In genomic region chr3:66428733-66429132, GRCh38 we compare ENCODE assay signal across 9 cellular contexts.
A peak's percentile ranks its signal among the peaks of the same experiment; 100 is the strongest.
DNase-seq lines count a peak whose midpoint lies in the region; ATAC-seq and TF ChIP-seq lines count a peak whose summit lies in the region.
"Had no signal": no experiment of that assay in that cellular context is flagged by ENCODE, and none has a peak within 500 bp of the region (broad histone marks: within the 10 kb centered on the region; RNA-seq: fewer than 3 reads in every experiment).

No MANE protein-coding gene starts in this region.

- H3K4me2 ChIP-seq in BLaER1 (peak overlapping the region; percentile 94), OCI-LY7 (ENCODE audit: low read length) (no peak overlapping the region)

- CTCF ChIA-PET in MCF 10A (lab: Yijun Ruan, JAX) (interaction anchor here (0.5 to 2.2 kb wide), 10 partner anchors 14 to 393 kb away, joined by 3 to 15 read pairs (median 4); no protein-coding TSS in a partner anchor), OCI-LY7 (lab: Charles Lee; ENCODE audit: unreplicated experiment) (no interaction called here)

- H3K4me3 ChIP-seq in BLaER1 (no peak overlapping the region), upper lobe of left lung (no peak overlapping the region), OCI-LY7 (ENCODE audit: low read depth, low read length, poor library complexity, severe bottlenecking) (no peak overlapping the region)
- H3K4me3 ChIP-seq in effector memory CD4-positive, alpha-beta T cell (ENCODE audit: insufficient read depth, low read depth, low read length, poor library complexity, severe bottlenecking): no peak overlapping the region

- ATAC-seq in left colon: peak; percentile 60
- ATAC-seq in upper lobe of left lung (ENCODE audit: low FRiP score in 2 of 2): peak; percentile 47 to 79
- ATAC-seq in activated naive CD8-positive, alpha-beta T cell treated with anti-CD3 and anti-CD28 coated beads, Interleukin-2, amount 50 U/mL, for 24 hours: no peak

- no peak for TF ChIP-seq POLR2A in upper lobe of left lung (IDR thresholded peaks at IDR 0.05)

- H3K27me3 ChIP-seq in BLaER1: no peaks in the 10 kb centered on the region
- H3K27me3 ChIP-seq in upper lobe of left lung: no peaks in the 10 kb centered on the region
- H3K27me3 ChIP-seq in effector memory CD4-positive, alpha-beta T cell (replicated peaks; ENCODE audit: control insufficient read depth, insufficient read depth, low read length, poor library complexity, severe bottlenecking): no peaks in the 10 kb centered on the region

- H4K20me1 ChIP-seq in BLaER1 (peaks cover 84% of the 10 kb centered on the region), OCI-LY7 (ENCODE audit: insufficient read depth, low read length) (peaks cover 6% of the 10 kb centered on the region; the same call in 1 of the 2 replicates)

- H3K36me3 ChIP-seq in BLaER1: peaks cover 81% of the 10 kb centered on the region
- H3K36me3 ChIP-seq in upper lobe of left lung: peaks cover 0 to 3% (median 0%) of the 10 kb centered on the region in 4 donors
- H3K36me3 ChIP-seq in OCI-LY7 (ENCODE audit: insufficient read depth, low read length): peaks cover 99% of the 10 kb centered on the region
- peaks cover 4% of the 10 kb centered on the region for H3K36me3 ChIP-seq in effector memory CD4-positive, alpha-beta T cell (ENCODE audit: control insufficient read depth, insufficient read depth, low read length)

- H3K27ac ChIP-seq in BLaER1 (peak overlapping the region; percentile 45; the same call in 1 of the 2 replicates), upper lobe of left lung (peak overlapping the region in 2 of 4 donors; percentile 31 to 52), OCI-LY7 (ENCODE audit: low read depth, low read length, poor library complexity, severe bottlenecking) (no peak overlapping the region)
- no peak overlapping the region for H3K27ac ChIP-seq in effector memory CD4-positive, alpha-beta T cell (ENCODE audit: insufficient read depth, low read length, poor library complexity, severe bottlenecking)

- no peaks in the 10 kb centered on the region for H3K9me3 Mint-ChIP-seq in MCF 10A (ENCODE audit: unreplicated experiment)
- H3K9me3 Mint-ChIP-seq in activated naive CD8-positive, alpha-beta T cell treated with anti-CD3 and anti-CD28 coated beads, Interleukin-2, amount 50 U/mL, for 24 hours: no peaks in the 10 kb centered on the region
- H3K9me3 Mint-ChIP-seq: activated naive CD4-positive, alpha-beta T cell treated with anti-CD3 and anti-CD28 coated beads, Interleukin-2, amount 50 U/mL, for 24 hours had no signal

- peak overlapping the region; percentile 93 for H3K27ac Mint-ChIP-seq in MCF 10A (ENCODE audit: low read depth, unreplicated experiment)
- no peak overlapping the region for H3K27ac Mint-ChIP-seq in activated naive CD8-positive, alpha-beta T cell treated with anti-CD3 and anti-CD28 coated beads, Interleukin-2, amount 50 U/mL, for 24 hours

- POLR2A ChIA-PET in MCF 10A (lab: Yijun Ruan, JAX) (interaction anchor here (0.7 to 2.4 kb wide), 10 partner anchors 10 to 394 kb away, joined by 3 to 11 read pairs (median 4); partner anchors contain the start of gene LRIG1), OCI-LY7 (lab: Charles Lee) (interaction anchor here (1.3 kb wide), 1 partner anchor 9 kb away, joined by 3 read pairs; no protein-coding TSS in a partner anchor)

- TF ChIP-seq EP300 in upper lobe of left lung (IDR thresholded peaks at IDR 0.05): no peak

- TF ChIP-seq CTCF in MCF 10A (IDR thresholded peaks at IDR 0.05; ENCODE audit: unreplicated experiment) (no peak), upper lobe of left lung (IDR thresholded peaks at IDR 0.05) (no peak), OCI-LY7 (conservative IDR thresholded peaks at IDR 0.05; ENCODE audit: low read length) (no peak)

- no TSS peak for BruUV-seq in MCF 10A (replicated peaks; lab: Mats Ljungman, UMichigan)
- no TSS peak for BruUV-seq in OCI-LY7 (replicated peaks; lab: Mats Ljungman, UMichigan)

- no peaks in the 10 kb centered on the region for H3K36me3 Mint-ChIP-seq in MCF 10A (ENCODE audit: insufficient read depth, unreplicated experiment)
- H3K36me3 Mint-ChIP-seq in activated naive CD8-positive, alpha-beta T cell treated with anti-CD3 and anti-CD28 coated beads, Interleukin-2, amount 50 U/mL, for 24 hours (ENCODE audit: low read depth): peaks cover 7% of the 10 kb centered on the region

- no peak overlapping the region for H2AFZ ChIP-seq in OCI-LY7 (ENCODE audit: low read length)

- WGBS in upper lobe of left lung, 2 donors: 30 to 40% methylated on average over 5 of the region's 5 CpGs

- H3K9ac ChIP-seq in BLaER1: 0 out of 2 replicates have a peak overlapping the region, but pooled peaks have one; percentile 25

- no peaks in the 10 kb centered on the region for H3K27me3 Mint-ChIP-seq in MCF 10A (ENCODE audit: insufficient read depth, unreplicated experiment)
- no peaks in the 10 kb centered on the region for H3K27me3 Mint-ChIP-seq in activated naive CD8-positive, alpha-beta T cell treated with anti-CD3 and anti-CD28 coated beads, Interleukin-2, amount 50 U/mL, for 24 hours
- H3K27me3 Mint-ChIP-seq: activated naive CD4-positive, alpha-beta T cell treated with anti-CD3 and anti-CD28 coated beads, Interleukin-2, amount 50 U/mL, for 24 hours had no signal

- DNase-seq in NCI-H2029 (lab: John Stamatoyannopoulos, UW): peak; percentile 78
- peak; percentile 97 for DNase-seq in MCF 10A (ENCODE audit: unreplicated experiment)
- peak in 1 of 2 donors; percentile 78 for DNase-seq in left colon
- DNase-seq in upper lobe of left lung: no peak
- DNase-seq in activated naive CD8-positive, alpha-beta T cell treated with anti-CD3 and anti-CD28 coated beads, Interleukin-2, amount 50 U/mL, for 24 hours: no peak
- DNase-seq in OCI-LY7 (ENCODE audit: low spot score): no peak
- no peak for DNase-seq in effector memory CD4-positive, alpha-beta T cell

- H3K4me1 ChIP-seq in BLaER1: peaks cover 62% of the 10 kb centered on the region
- H3K4me1 ChIP-seq in upper lobe of left lung: peaks cover 5 to 31% (median 26%) of the 10 kb centered on the region in 4 donors
- H3K4me1 ChIP-seq in OCI-LY7 (ENCODE audit: insufficient read depth, low read length, poor library complexity, severe bottlenecking): no peaks in the 10 kb centered on the region
- H3K4me1 ChIP-seq in effector memory CD4-positive, alpha-beta T cell (ENCODE audit: control insufficient read depth, insufficient read depth, low read length, poor library complexity, severe bottlenecking): no peaks in the 10 kb centered on the region

- H3K79me2 ChIP-seq in OCI-LY7 (ENCODE audit: insufficient read depth, low read depth, low read length): peaks cover 100% of the 10 kb centered on the region

- peaks cover 28% of the 10 kb centered on the region for H3K9me3 ChIP-seq in BLaER1
- H3K9me3 ChIP-seq in upper lobe of left lung: no peaks in the 10 kb centered on the region
- H3K9me3 ChIP-seq in OCI-LY7 (ENCODE audit: low read length): peaks cover 13% of the 10 kb centered on the region; the same call in 1 of the 2 replicates
- no peaks in the 10 kb centered on the region for H3K9me3 ChIP-seq in effector memory CD4-positive, alpha-beta T cell (ENCODE audit: control insufficient read depth, low read length)

- H3K9me2 ChIP-seq in OCI-LY7 (ENCODE audit: insufficient read depth, low read length): no peaks in the 10 kb centered on the region

- intact Hi-C loops in MCF 10A (cut with micrococcal nuclease) (loop anchor here (1.0 to 5.0 kb wide), 2 partner anchors 21 to 74 kb away; partner anchors contain the start of gene LRIG1), left colon (cut with DNase I, micrococcal nuclease) (loop anchor here in 1 of 2 donors (10.0 kb wide), 1 partner anchor 66 kb away; no protein-coding TSS in a partner anchor), OCI-LY7 (cut with micrococcal nuclease; ENCODE audit: unreplicated experiment) (no loop called here)

- H3K4me3 Mint-ChIP-seq in MCF 10A (ENCODE audit: unreplicated experiment): peak overlapping the region; percentile 62
- H3K4me3 Mint-ChIP-seq in activated naive CD8-positive, alpha-beta T cell treated with anti-CD3 and anti-CD28 coated beads, Interleukin-2, amount 50 U/mL, for 24 hours: no peak overlapping the region
- H3K4me3 Mint-ChIP-seq: activated naive CD4-positive, alpha-beta T cell treated with anti-CD3 and anti-CD28 coated beads, Interleukin-2, amount 50 U/mL, for 24 hours had no signal

- H3K4me1 Mint-ChIP-seq in MCF 10A (ENCODE audit: insufficient read depth, unreplicated experiment): peaks cover 49% of the 10 kb centered on the region
- H3K4me1 Mint-ChIP-seq in activated naive CD8-positive, alpha-beta T cell treated with anti-CD3 and anti-CD28 coated beads, Interleukin-2, amount 50 U/mL, for 24 hours: peaks cover 16% of the 10 kb centered on the region

Comparison
In these comparisons a context has a peak if more than half of its experiments do, and no peak if none do; other contexts are left out.
1. DNase-seq: peak in NCI-H2029 (single experiment) and MCF 10A (single experiment); none in upper lobe of left lung (0 of 2), activated naive CD8-positive, alpha-beta T cell treated with anti-CD3 and anti-CD28 coated beads, Interleukin-2, amount 50 U/mL, for 24 hours (single experiment), OCI-LY7 (single experiment) and effector memory CD4-positive, alpha-beta T cell (0 of 3).